8 cellular contexts compared by ENCODE assay signal in genomic region chr10:98446121-98446655, GRCh38. TPM values are rescaled to one million over a fixed set of nuclear protein-coding genes. Genes with fewer than 3 reads are reported as not detected.
A peak's percentile ranks its signal among the peaks of the same experiment; 100 is the strongest.
DNase-seq lines count a peak whose midpoint lies in the region; ATAC-seq, FAIRE-seq and TF ChIP-seq lines count a peak whose summit lies in the region.

No MANE protein-coding gene starts in this region.

- POLR2A ChIA-PET in HCT116 (lab: Charles Lee), result interaction anchor here (1.2 to 1.4 kb wide), 2 partner anchors 15 to 21 kb away, joined by 4 to 5 read pairs; no protein-coding TSS in a partner anchor

- H3K9me3 Mint-ChIP-seq in activated naive CD4-positive, alpha-beta T cell treated with anti-CD3 and anti-CD28 coated beads for 36 hours, result no peaks in the 10 kb centered on the region
- H3K9me3 Mint-ChIP-seq in osteocyte (ENCODE audit: unreplicated experiment), result no peaks in the 10 kb centered on the region

- H4K20me1 ChIP-seq in HCT116 (ENCODE audit: insufficient read depth), result 0 out of 2 replicates have a peak, but pooled peaks cover 3% of the 10 kb centered on the region

- H3K9ac ChIP-seq in HCT116 (ENCODE audit: low read length), result peak overlapping the region; percentile 86

- peak overlapping the region; percentile 88 for H3K4me3 Mint-ChIP-seq in activated naive CD4-positive, alpha-beta T cell treated with anti-CD3 and anti-CD28 coated beads for 36 hours
- H3K4me3 Mint-ChIP-seq in osteocyte (ENCODE audit: unreplicated experiment), result peak overlapping the region; percentile 79

- H3K27me3 ChIP-seq in HCT116 (ENCODE audit: insufficient read depth, low read length), result no peaks in the 10 kb centered on the region
- H3K27me3 ChIP-seq in MG63, result no peaks in the 10 kb centered on the region; the same call in 1 of the 2 replicates

- BruUV-seq in HCT116 (replicated peaks; lab: Mats Ljungman, UMichigan), result TSS peak; percentile 51

- H3K27ac Mint-ChIP-seq in activated naive CD4-positive, alpha-beta T cell treated with anti-CD3 and anti-CD28 coated beads for 36 hours, result peak overlapping the region; percentile 84
- H3K27ac Mint-ChIP-seq in osteocyte (ENCODE audit: unreplicated experiment), result peak overlapping the region; percentile 86

- TF ChIP-seq RAD21 in HCT116 (IDR thresholded peaks at IDR 0.05; ENCODE audit: low read depth), result no peak

- H3K9me3 ChIP-seq in HCT116 (ENCODE audit: control insufficient read depth in 1 of 2, insufficient read depth in 1 of 2, low read depth in 1 of 2, low read length in 2 of 2) (no peaks in the 10 kb centered on the region), MG63 (no peaks in the 10 kb centered on the region)

- H3K79me2 ChIP-seq in HCT116 (ENCODE audit: insufficient read depth, low read length), result peaks cover 29% of the 10 kb centered on the region

- TF ChIP-seq POLR2A in GM12891 (IDR thresholded peaks at IDR 0.05; ENCODE audit: low read depth, low read length) (no peak), HCT116 (IDR thresholded peaks at IDR 0.05; ENCODE audit: borderline replicate concordance, extremely low read depth, insufficient read depth, insufficient read length) (no peak)

- peak overlapping the region; percentile 49 for H3K27ac ChIP-seq in HCT116 (ENCODE audit: low read depth, low read length)

- H3K4me1 ChIP-seq in HCT116 (ENCODE audit: control insufficient read depth in 1 of 2, insufficient read depth in 2 of 2, low read length in 2 of 2), result peaks cover 6 to 23% of the 10 kb centered on the region in 2 experiments; a peak in 3 of 4 replicates

- peaks cover 28 to 35% of the 10 kb centered on the region in 2 experiments; a peak in 3 of 4 replicates for H3K36me3 ChIP-seq in HCT116 (ENCODE audit: control insufficient read depth in 1 of 2, insufficient read depth in 2 of 2, low read length in 2 of 2)
- peaks cover 15% of the 10 kb centered on the region for H3K36me3 ChIP-seq in MG63

- no peak for TF ChIP-seq CTCF in HCT116 (IDR thresholded peaks at IDR 0.05 in 2 of 3, conservative IDR thresholded peaks at IDR 0.05 in 1 of 3; ENCODE audit: borderline replicate concordance in 1 of 3, insufficient read depth in 1 of 3, low read depth in 2 of 3, low read length in 2 of 3)
- TF ChIP-seq CTCF in osteocyte (IDR thresholded peaks at IDR 0.05), result no peak

- no peak for FAIRE-seq in GM12891 (lab: Jason Lieb, UNC)

- ATAC-seq in HCT116, result peak; percentile 74

- peak overlapping the region; percentile 88 for H3K4me2 ChIP-seq in HCT116 (ENCODE audit: low read length)

- H3K4me3 ChIP-seq in HCT116 (replicated peaks in 1 of 2; ENCODE audit: low read depth in 1 of 2, low read length in 2 of 2), result peak overlapping the region; percentile 87 to 88
- H3K4me3 ChIP-seq in MG63, result peak overlapping the region; percentile 94

- CTCF ChIA-PET in HCT116 (lab: Charles Lee), result no interaction called here
- CTCF ChIA-PET in activated naive CD4-positive, alpha-beta T cell treated with anti-CD3 and anti-CD28 coated beads for 36 hours (lab: Charles Lee), result interaction anchor here (0.6 to 1.1 kb wide), 3 partner anchors 21 to 654 kb away, joined by 3 to 4 read pairs (median 3); no protein-coding TSS in a partner anchor

- intact Hi-C loops in HCT116 (cut with micrococcal nuclease), result no loop called here
- intact Hi-C loops in activated naive CD4-positive, alpha-beta T cell treated with anti-CD3 and anti-CD28 coated beads for 36 hours (cut with micrococcal nuclease), result loop anchor here (1.0 to 10.0 kb wide), 4 partner anchors 42 to 1286 kb away; partner anchors contain the start of genes COX15, CUTC and R3HCC1L

- no peaks in the 10 kb centered on the region for H3K9me2 ChIP-seq in HCT116 (ENCODE audit: insufficient read depth)

- peaks cover 3% of the 10 kb centered on the region for H3K27me3 Mint-ChIP-seq in activated naive CD4-positive, alpha-beta T cell treated with anti-CD3 and anti-CD28 coated beads for 36 hours (ENCODE audit: low read depth)
- H3K27me3 Mint-ChIP-seq in osteocyte (ENCODE audit: unreplicated experiment), result peaks cover 13% of the 10 kb centered on the region

- no peak overlapping the region for H2AFZ ChIP-seq in HCT116 (ENCODE audit: low read depth, low read length, poor library complexity, severe bottlenecking)

- H3K36me3 Mint-ChIP-seq in activated naive CD4-positive, alpha-beta T cell treated with anti-CD3 and anti-CD28 coated beads for 36 hours (ENCODE audit: low read depth), result peaks cover 27% of the 10 kb centered on the region
- peaks cover 23% of the 10 kb centered on the region for H3K36me3 Mint-ChIP-seq in osteocyte (ENCODE audit: unreplicated experiment)

- RAD21 ChIA-PET in HCT116 (lab: Charles Lee; ENCODE audit: low non-redundant PET in 1 of 2, low total read pairs in 2 of 2, uncharacterized antibody in 2 of 2, unreplicated experiment in 2 of 2), result no interaction called here

- H3K4me1 Mint-ChIP-seq in activated naive CD4-positive, alpha-beta T cell treated with anti-CD3 and anti-CD28 coated beads for 36 hours (ENCODE audit: low read depth), result peaks cover 46% of the 10 kb centered on the region
- H3K4me1 Mint-ChIP-seq in osteocyte (ENCODE audit: unreplicated experiment), result peaks cover 16% of the 10 kb centered on the region

- no peak for DNase-seq in GM12891 (ENCODE audit: insufficient read length, low spot score)
- DNase-seq in HCT116 (ENCODE audit: low read depth, low spot score), result no peak
- DNase-seq in MG63, result peak; percentile 42
- DNase-seq in activated naive CD4-positive, alpha-beta T cell treated with anti-CD3 and anti-CD28 coated beads for 36 hours, result peak; percentile 50
- peak; percentile 29 for DNase-seq in globus pallidus (ENCODE audit: low spot score)
- peak; percentile 84 for DNase-seq in osteocyte (ENCODE audit: extremely low spot score, unreplicated experiment)
- DNase-seq in foreskin melanocyte, result no peak
- DNase-seq in NCI-H82 (lab: John Stamatoyannopoulos, UW), result no peak

TF ChIP-seq in GM12891, 5 proteins besides CTCF, POLR2A, EP300 and RAD21:
- TF ChIP-seq POU2F2 (IDR thresholded peaks at IDR 0.05; ENCODE audit: low read depth, low read length) (0 out of 2 replicates have a peak, but pooled peaks have one; percentile 19), POLR2AphosphoS5 (IDR thresholded peaks at IDR 0.05; ENCODE audit: low read depth, low read length) (no peak), TAF1 (IDR thresholded peaks at IDR 0.05; ENCODE audit: low read depth, low read length) (no peak), PAX5 (IDR thresholded peaks at IDR 0.05; ENCODE audit: insufficient read depth, low read length, severe bottlenecking) (no peak), SPI1 (IDR thresholded peaks at IDR 0.05; ENCODE audit: low read depth, low read length) (peak; percentile 43)
TF ChIP-seq in GM12891: peak in this region for 2.

TF ChIP-seq in HCT116, 20 proteins besides CTCF, POLR2A, EP300 and RAD21:
- TF ChIP-seq EZH2 (IDR thresholded peaks at IDR 0.05), result no peak
- no peak for TF ChIP-seq ZFX (IDR thresholded peaks at IDR 0.05)
- no peak for TF ChIP-seq ZNF274 (IDR thresholded peaks at IDR 0.05; ENCODE audit: low read depth, low read length)
- TF ChIP-seq MAX (IDR thresholded peaks at IDR 0.05), result no peak
- TF ChIP-seq CEBPB (IDR thresholded peaks at IDR 0.05; ENCODE audit: low read depth), result no peak
- no peak for TF ChIP-seq SIN3A (IDR thresholded peaks at IDR 0.05; ENCODE audit: low read depth)
- TF ChIP-seq YY1 (IDR thresholded peaks at IDR 0.05; ENCODE audit: extremely low read depth, insufficient replicate concordance, low read depth, low read length), result no peak

RNA-seq across cellular contexts. Expression of gene HPS1, which starts 0.5 kb away (rescaled TPM):
- 44.0 TPM for polyA plus RNA-seq in GM12891 (2012; ENCODE audit: low read depth, missing spikeins)
- total RNA-seq in HCT116 (2021; ENCODE audit: unreplicated experiment) (64.3 TPM), osteocyte (61.9 and 67.1 TPM in 2 replicates)
- 57.4 and 57.5 TPM in 2 replicates for polyA plus RNA-seq in HCT116 (2012)
- total RNA-seq in MG63 (2014; rRNA removed; shearing (Covaris generic); ENCODE audit: low replicate concordance), result 34.5 and 41.8 TPM in 2 replicates
- 10 to 100 TPM; 28.1 to 31.0 TPM for total RNA-seq in activated naive CD4-positive, alpha-beta T cell treated with anti-CD3 and anti-CD28 coated beads for 36 hours

RNA-seq across cellular contexts. Expression of gene PYROXD2, which starts 31.2 kb away (rescaled TPM):
- polyA plus RNA-seq in GM12891 (2012; ENCODE audit: low read depth, missing spikeins), result 4.9 TPM
- total RNA-seq in HCT116 (2021; ENCODE audit: unreplicated experiment), result 14.2 TPM
- 8.3 and 9.5 TPM in 2 replicates for polyA plus RNA-seq in HCT116 (2012)
- total RNA-seq in MG63 (2014; rRNA removed; shearing (Covaris generic); ENCODE audit: low replicate concordance), result 1.6 and 1.8 TPM in 2 replicates
- 1 to 10 TPM; 4.2 to 5.0 TPM for total RNA-seq in activated naive CD4-positive, alpha-beta T cell treated with anti-CD3 and anti-CD28 coated beads for 36 hours
- total RNA-seq in osteocyte, result 4.6 and 4.8 TPM in 2 replicates

Comparison
In these comparisons a context has a peak if more than half of its experiments do, and no peak if none do; other contexts are left out.
1. DNase-seq: peak in MG63 (single experiment), activated naive CD4-positive, alpha-beta T cell treated with anti-CD3 and anti-CD28 coated beads for 36 hours (single experiment), globus pallidus (single experiment) and osteocyte (single experiment); none in GM12891 (single experiment), HCT116 (single experiment), foreskin melanocyte (single experiment) and NCI-H82 (single experiment).